ENCODE assay signal across 8 cellular contexts in genomic region chr7:91880413-91881241, GRCh38. TPM values are rescaled to one million over a fixed set of nuclear protein-coding genes. Genes with fewer than 3 reads are reported as not detected.
A peak's percentile ranks its signal among the peaks of the same experiment; 100 is the strongest.
DNase-seq lines count a peak whose midpoint lies in the region; ATAC-seq and TF ChIP-seq lines count a peak whose summit lies in the region.

A gene with protein sequence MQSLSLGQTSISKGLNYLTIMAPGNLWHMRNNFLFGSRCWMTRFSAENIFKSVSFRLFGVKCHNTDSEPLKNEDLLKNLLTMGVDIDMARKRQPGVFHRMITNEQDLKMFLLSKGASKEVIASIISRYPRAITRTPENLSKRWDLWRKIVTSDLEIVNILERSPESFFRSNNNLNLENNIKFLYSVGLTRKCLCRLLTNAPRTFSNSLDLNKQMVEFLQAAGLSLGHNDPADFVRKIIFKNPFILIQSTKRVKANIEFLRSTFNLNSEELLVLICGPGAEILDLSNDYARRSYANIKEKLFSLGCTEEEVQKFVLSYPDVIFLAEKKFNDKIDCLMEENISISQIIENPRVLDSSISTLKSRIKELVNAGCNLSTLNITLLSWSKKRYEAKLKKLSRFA (minus strand): TSS chr7:91880702. CDS start chr7:91880083, 619 bp downstream.

- peaks cover 7% of the 10 kb centered on the region for H3K9me3 Mint-ChIP-seq in WTC11

- POLR2A ChIA-PET in WTC11 (lab: Charles Lee) = no interaction called here

- peak within 1 kb of the TSS; percentile 67 for H3K27ac ChIP-seq in caudate nucleus (ENCODE audit: low read depth, low read length)

- DNase-seq in AG08396 (ENCODE audit: low spot score) = peak; percentile 91
- peak; percentile 96 for DNase-seq in NCI-H2227 treated with DMSO at 0.1 percent for 48 hours (lab: John Stamatoyannopoulos, UW)
- peak; percentile 94 for DNase-seq in WTC11 (ENCODE audit: low spot score)
- DNase-seq in caudate nucleus (lab: John Stamatoyannopoulos, UW) = peak in 60 of 61 donors; percentile 32 to 93 (median 85)
- peak; percentile 91 for DNase-seq in iris pigment epithelial cell (ENCODE audit: low read depth)
- DNase-seq in stimulated activated CD4-positive, alpha-beta T cell treated with anti-CD3 and anti-CD28 coated beads, Interleukin-12 subunit alpha, Interleukin-12 subunit beta, amount 100 ng/mL, for 48 hours (ENCODE audit: low read depth in 2 of 3, low spot score in 1 of 3) = peak; percentile 85 to 93 (median 91)

- H3K4me1 Mint-ChIP-seq in WTC11 = peaks cover 12% of the 10 kb centered on the region

- TF ChIP-seq CTCF in WTC11 (IDR thresholded peaks at IDR 0.05) = peak; percentile 78

- peaks cover 6% of the 10 kb centered on the region for H3K27me3 Mint-ChIP-seq in WTC11 (ENCODE audit: low read depth)

- ATAC-seq in GM18909 (IDR thresholded peaks at IDR 0.05; ENCODE audit: poor library complexity, unreplicated experiment) = peak; percentile 99
- peak; percentile 98 for ATAC-seq in HG03175 (IDR thresholded peaks at IDR 0.05; ENCODE audit: unreplicated experiment)
- peak; percentile 98 for ATAC-seq in WTC11

- H3K27ac Mint-ChIP-seq in WTC11 = peak within 1 kb of the TSS; percentile 86

- CTCF ChIA-PET in WTC11 (lab: Charles Lee) = interaction anchor here (0.6 to 2.4 kb wide), 17 partner anchors 11 to 648 kb away, joined by 3 to 21 read pairs (median 3); partner anchors contain the start of genes AKAP9, GATAD1, PEX1 and RBM48

- peak within 1 kb of the TSS; percentile 91 for H3K4me3 Mint-ChIP-seq in WTC11

- peaks cover 6% of the 10 kb centered on the region for H3K36me3 Mint-ChIP-seq in WTC11

TF ChIP-seq in WTC11, 78 proteins besides CTCF, POLR2A, EP300 and RAD21 (continues in another document):
- TF ChIP-seq PRRX2 (CRISPR knock-in tag; IDR thresholded peaks at IDR 0.05) (no peak), FOXP1 (CRISPR knock-in tag; IDR thresholded peaks at IDR 0.05; ENCODE audit: borderline replicate concordance) (peak; percentile 81), ZNF281 (CRISPR knock-in tag; IDR thresholded peaks at IDR 0.05) (no peak), ZNF232 (CRISPR knock-in tag; IDR thresholded peaks at IDR 0.05) (no peak), ATF6 (CRISPR knock-in tag; IDR thresholded peaks at IDR 0.05) (no peak), CREM (CRISPR knock-in tag; IDR thresholded peaks at IDR 0.05) (peak; percentile 62; the same call in 1 of the 2 replicates), SMAD3 (CRISPR knock-in tag; IDR thresholded peaks at IDR 0.05; ENCODE audit: borderline replicate concordance) (peak; percentile 69; the same call in 1 of the 2 replicates), IRF2 (CRISPR knock-in tag; IDR thresholded peaks at IDR 0.05; ENCODE audit: borderline replicate concordance, low read depth) (no peak), ATF1 (CRISPR knock-in tag; IDR thresholded peaks at IDR 0.05) (no peak), ZNF416 (CRISPR knock-in tag; IDR thresholded peaks at IDR 0.05) (no peak), SOX15 (CRISPR knock-in tag; IDR thresholded peaks at IDR 0.05) (no peak), JUN (CRISPR knock-in tag; IDR thresholded peaks at IDR 0.05) (no peak), TP53 (CRISPR knock-in tag; IDR thresholded peaks at IDR 0.05) (no peak), NR2C2 (CRISPR knock-in tag; IDR thresholded peaks at IDR 0.05) (no peak), ETV6 (CRISPR knock-in tag; IDR thresholded peaks at IDR 0.05) (peak; percentile 96), TEAD4 (CRISPR knock-in tag; IDR thresholded peaks at IDR 0.05) (no peak), ZNF396 (CRISPR knock-in tag; IDR thresholded peaks at IDR 0.05; ENCODE audit: borderline replicate concordance) (no peak), GABPB1 (CRISPR knock-in tag; IDR thresholded peaks at IDR 0.05) (peak; percentile 74)
- TF ChIP-seq, protein P1, sequence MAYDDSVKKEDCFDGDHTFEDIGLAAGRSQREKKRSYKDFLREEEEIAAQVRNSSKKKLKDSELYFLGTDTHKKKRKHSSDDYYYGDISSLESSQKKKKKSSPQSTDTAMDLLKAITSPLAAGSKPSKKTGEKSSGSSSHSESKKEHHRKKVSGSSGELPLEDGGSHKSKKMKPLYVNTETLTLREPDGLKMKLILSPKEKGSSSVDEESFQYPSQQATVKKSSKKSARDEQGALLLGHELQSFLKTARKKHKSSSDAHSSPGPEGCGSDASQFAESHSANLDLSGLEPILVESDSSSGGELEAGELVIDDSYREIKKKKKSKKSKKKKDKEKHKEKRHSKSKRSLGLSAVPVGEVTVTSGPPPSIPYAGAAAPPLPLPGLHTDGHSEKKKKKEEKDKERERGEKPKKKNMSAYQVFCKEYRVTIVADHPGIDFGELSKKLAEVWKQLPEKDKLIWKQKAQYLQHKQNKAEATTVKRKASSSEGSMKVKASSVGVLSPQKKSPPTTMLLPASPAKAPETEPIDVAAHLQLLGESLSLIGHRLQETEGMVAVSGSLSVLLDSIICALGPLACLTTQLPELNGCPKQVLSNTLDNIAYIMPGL (CRISPR knock-in tag; IDR thresholded peaks at IDR 0.05) = peak; percentile 94
- TF ChIP-seq, protein P2, sequence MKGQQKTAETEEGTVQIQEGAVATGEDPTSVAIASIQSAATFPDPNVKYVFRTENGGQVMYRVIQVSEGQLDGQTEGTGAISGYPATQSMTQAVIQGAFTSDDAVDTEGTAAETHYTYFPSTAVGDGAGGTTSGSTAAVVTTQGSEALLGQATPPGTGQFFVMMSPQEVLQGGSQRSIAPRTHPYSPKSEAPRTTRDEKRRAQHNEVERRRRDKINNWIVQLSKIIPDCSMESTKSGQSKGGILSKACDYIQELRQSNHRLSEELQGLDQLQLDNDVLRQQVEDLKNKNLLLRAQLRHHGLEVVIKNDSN (CRISPR knock-in tag; IDR thresholded peaks at IDR 0.05) = peak; percentile 36; the same call in 1 of the 2 replicates
- TF ChIP-seq, protein P3, sequence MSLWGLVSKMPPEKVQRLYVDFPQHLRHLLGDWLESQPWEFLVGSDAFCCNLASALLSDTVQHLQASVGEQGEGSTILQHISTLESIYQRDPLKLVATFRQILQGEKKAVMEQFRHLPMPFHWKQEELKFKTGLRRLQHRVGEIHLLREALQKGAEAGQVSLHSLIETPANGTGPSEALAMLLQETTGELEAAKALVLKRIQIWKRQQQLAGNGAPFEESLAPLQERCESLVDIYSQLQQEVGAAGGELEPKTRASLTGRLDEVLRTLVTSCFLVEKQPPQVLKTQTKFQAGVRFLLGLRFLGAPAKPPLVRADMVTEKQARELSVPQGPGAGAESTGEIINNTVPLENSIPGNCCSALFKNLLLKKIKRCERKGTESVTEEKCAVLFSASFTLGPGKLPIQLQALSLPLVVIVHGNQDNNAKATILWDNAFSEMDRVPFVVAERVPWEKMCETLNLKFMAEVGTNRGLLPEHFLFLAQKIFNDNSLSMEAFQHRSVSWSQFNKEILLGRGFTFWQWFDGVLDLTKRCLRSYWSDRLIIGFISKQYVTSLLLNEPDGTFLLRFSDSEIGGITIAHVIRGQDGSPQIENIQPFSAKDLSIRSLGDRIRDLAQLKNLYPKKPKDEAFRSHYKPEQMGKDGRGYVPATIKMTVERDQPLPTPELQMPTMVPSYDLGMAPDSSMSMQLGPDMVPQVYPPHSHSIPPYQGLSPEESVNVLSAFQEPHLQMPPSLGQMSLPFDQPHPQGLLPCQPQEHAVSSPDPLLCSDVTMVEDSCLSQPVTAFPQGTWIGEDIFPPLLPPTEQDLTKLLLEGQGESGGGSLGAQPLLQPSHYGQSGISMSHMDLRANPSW (CRISPR knock-in tag; conservative IDR thresholded peaks at IDR 0.05; ENCODE audit: low read depth) = no peak

RNA-seq across cellular contexts. Expression of the gene that starts here (rescaled TPM):
- total RNA-seq in WTC11 (2021) = 12.0 to 15.5 TPM (median 12.4 TPM) in 3 replicates

Comparison
In these comparisons a context has a peak if more than half of its experiments do, and no peak if none do; other contexts are left out.
1. Peak in every context shown above with its lines: DNase-seq, ATAC-seq and H3K27ac ChIP-seq.